ENCODE assay signal across 1 cellular context in genomic region chr3:57805674-57806073, GRCh38.
A peak's percentile ranks its signal among the peaks of the same experiment; 100 is the strongest.
TF ChIP-seq lines count a peak whose summit lies in the region.

No MANE protein-coding gene starts in this region.

TF ChIP-seq in HepG2, 621 proteins besides CTCF, POLR2A, EP300 and RAD21:
- TF ChIP-seq REST (IDR thresholded peaks at IDR 0.05; ENCODE audit: borderline replicate concordance in 1 of 2, low read depth in 1 of 2, low read length in 2 of 2) (peak in 1 of 2 experiments; percentile 76; a peak in 2 of 4 replicates), MIER2 (CRISPR knock-in tag; IDR thresholded peaks at IDR 0.05) (0 out of 2 replicates have a peak, but pooled peaks have one; percentile 20), FOSL2 (CRISPR knock-in tag; IDR thresholded peaks at IDR 0.05) (peak; percentile 43), SIN3B (IDR thresholded peaks at IDR 0.05; ENCODE audit: low read length) (no peak)
